In the genomic region with DNA sequence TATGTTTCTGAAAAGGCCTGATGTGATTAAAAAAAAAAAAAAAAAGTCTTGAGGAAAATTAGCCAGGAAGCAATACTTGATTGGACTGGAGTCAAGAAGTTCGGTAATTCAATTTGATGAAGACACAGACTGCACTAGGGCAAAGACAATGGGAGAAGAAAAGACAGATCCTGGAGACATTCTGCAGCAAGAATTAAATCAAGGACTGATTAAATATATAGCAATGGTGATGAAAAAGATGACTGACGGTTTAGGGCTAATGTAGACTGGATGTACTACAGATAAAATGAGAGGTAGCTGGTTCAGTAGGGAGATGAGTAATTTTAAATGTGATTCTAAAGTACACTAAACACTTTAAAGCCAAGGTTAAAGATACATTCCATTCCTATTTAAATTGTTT, we compare ENCODE assay signal across 17 cellular contexts. TPM values are rescaled to one million over a fixed set of nuclear protein-coding genes. Genes with fewer than 3 reads are reported as not detected.
DNase-seq lines count a peak whose midpoint lies in the region; ATAC-seq and TF ChIP-seq lines count a peak whose summit lies in the region.
"Had no signal": no experiment of that assay in that cellular context is flagged by ENCODE, and none has a peak within 500 bp of the region (broad histone marks: within the 10 kb centered on the region; RNA-seq: fewer than 3 reads in every experiment).

No MANE protein-coding gene starts in this region.

- no peak overlapping the region for H3K4me2 ChIP-seq in PC-3 (ENCODE audit: low read length)
- H3K4me2 ChIP-seq: PC-9 had no signal

- no peak overlapping the region for H3K27ac ChIP-seq in PC-3 (ENCODE audit: low read length)
- H3K27ac ChIP-seq: PC-9 had no signal

- H4K20me1 ChIP-seq in PC-3 (ENCODE audit: low read length): no peaks in the 10 kb centered on the region

- H3K79me2 ChIP-seq in PC-3 (ENCODE audit: low read length): no peaks in the 10 kb centered on the region

- peaks cover 3% of the 10 kb centered on the region for H3K36me3 Mint-ChIP-seq in activated naive CD4-positive, alpha-beta T cell treated with anti-CD3 and anti-CD28 coated beads, Interleukin-2, amount 50 U/mL, for 24 hours
- peaks cover 42% of the 10 kb centered on the region for H3K36me3 Mint-ChIP-seq in activated naive CD4-positive, alpha-beta T cell treated with anti-CD3 and anti-CD28 coated beads, Interleukin-2, amount 10 ng/mL, durations not matched to agents 7 days and 5 days
- peaks cover 9% of the 10 kb centered on the region for H3K36me3 Mint-ChIP-seq in activated naive CD8-positive, alpha-beta T cell treated with anti-CD3 and anti-CD28 coated beads for 36 hours
- H3K36me3 Mint-ChIP-seq in stimulated activated effector memory CD8-positive, alpha-beta T cell treated with anti-CD3 and anti-CD28 coated beads, Interleukin-12 subunit alpha, Interleukin-12 subunit beta, amount 100 ng/mL, for 72 hours: peaks cover 100% of the 10 kb centered on the region

- TSS peak; percentile 16 for BruUV-seq in PC-3 (replicated peaks; lab: Mats Ljungman, UMichigan)

- CTCF ChIA-PET in activated naive CD4-positive, alpha-beta T cell treated with anti-CD3 and anti-CD28 coated beads, Interleukin-2, amount 10 ng/mL, durations not matched to agents 7 days and 5 days (lab: Charles Lee): no interaction called here
- CTCF ChIA-PET in PC-3 (lab: Charles Lee): no interaction called here

- peaks cover 6% of the 10 kb centered on the region for H3K4me1 Mint-ChIP-seq in activated naive CD4-positive, alpha-beta T cell treated with anti-CD3 and anti-CD28 coated beads, Interleukin-2, amount 50 U/mL, for 24 hours
- H3K4me1 Mint-ChIP-seq in activated naive CD4-positive, alpha-beta T cell treated with anti-CD3 and anti-CD28 coated beads, Interleukin-2, amount 10 ng/mL, durations not matched to agents 7 days and 5 days: no peaks in the 10 kb centered on the region
- peaks cover 11% of the 10 kb centered on the region for H3K4me1 Mint-ChIP-seq in activated naive CD8-positive, alpha-beta T cell treated with anti-CD3 and anti-CD28 coated beads for 36 hours
- no peaks in the 10 kb centered on the region for H3K4me1 Mint-ChIP-seq in stimulated activated effector memory CD8-positive, alpha-beta T cell treated with anti-CD3 and anti-CD28 coated beads, Interleukin-12 subunit alpha, Interleukin-12 subunit beta, amount 100 ng/mL, for 72 hours

- H3K4me1 ChIP-seq in PC-3 (ENCODE audit: insufficient read depth, low read length): no peaks in the 10 kb centered on the region
- H3K4me1 ChIP-seq: BE2C had no signal

- H3F3A ChIP-seq in PC-3 (ENCODE audit: low read length, unreplicated experiment): no peaks in the 10 kb centered on the region

- no peak for TF ChIP-seq CTCF in PC-3 (conservative IDR thresholded peaks at IDR 0.05; ENCODE audit: low read depth, low read length)

- no peak overlapping the region for H3K4me3 ChIP-seq in PC-3 (ENCODE audit: low read length)
- H3K4me3 ChIP-seq: PC-9 had no signal

- no peaks in the 10 kb centered on the region for H3K9me2 ChIP-seq in PC-3 (replicated peaks; ENCODE audit: low read length)

- intact Hi-C loops in PC-3 (cut with micrococcal nuclease): no loop called here

- ATAC-seq in PC-3: no peak
- ATAC-seq in stimulated activated effector memory CD8-positive, alpha-beta T cell treated with anti-CD3 and anti-CD28 coated beads, Interleukin-12 subunit alpha, Interleukin-12 subunit beta, amount 100 ng/mL, for 72 hours: no peak

- no peak overlapping the region for H3K9ac ChIP-seq in PC-3 (ENCODE audit: low read length)

- DNase-seq in activated naive CD4-positive, alpha-beta T cell treated with anti-CD3 and anti-CD28 coated beads, Interleukin-2, amount 10 ng/mL, durations not matched to agents 7 days and 5 days: no peak
- DNase-seq in PC-3 (no peak), islet precursor cell (no peak), OCI-M1 (lab: John Stamatoyannopoulos, UW) (no peak)
- no peak for DNase-seq in activated naive CD8-positive, alpha-beta T cell treated with anti-CD3 and anti-CD28 coated beads for 36 hours
- DNase-seq in stimulated activated effector memory CD8-positive, alpha-beta T cell treated with anti-CD3 and anti-CD28 coated beads, Interleukin-12 subunit alpha, Interleukin-12 subunit beta, amount 100 ng/mL, for 72 hours (ENCODE audit: low spot score in 2 of 2): no peak
- DNase-seq: BE2C; CD8-positive, alpha-beta memory T cell; KBM-7; NCI-H1092 treated with DMSO at 0.1 percent for 48 hours; NCI-H1694; NCI-H2107; NCI-H345; NCI-H69; NK-92 treated with Interleukin-12 subunit alpha and Interleukin-12 subunit beta, amount 100 ng/mL, for 24 hours; PC-9 had no signal

- H3K9me3 Mint-ChIP-seq in activated naive CD4-positive, alpha-beta T cell treated with anti-CD3 and anti-CD28 coated beads, Interleukin-2, amount 50 U/mL, for 24 hours: no peaks in the 10 kb centered on the region
- H3K9me3 Mint-ChIP-seq in activated naive CD4-positive, alpha-beta T cell treated with anti-CD3 and anti-CD28 coated beads, Interleukin-2, amount 10 ng/mL, durations not matched to agents 7 days and 5 days: no peaks in the 10 kb centered on the region
- H3K9me3 Mint-ChIP-seq in activated naive CD8-positive, alpha-beta T cell treated with anti-CD3 and anti-CD28 coated beads for 36 hours: no peaks in the 10 kb centered on the region
- H3K9me3 Mint-ChIP-seq in stimulated activated effector memory CD8-positive, alpha-beta T cell treated with anti-CD3 and anti-CD28 coated beads, Interleukin-12 subunit alpha, Interleukin-12 subunit beta, amount 100 ng/mL, for 72 hours: no peaks in the 10 kb centered on the region
- H3K9me3 Mint-ChIP-seq: CD8-positive, alpha-beta memory T cell had no signal

- H3K9me3 ChIP-seq in PC-3 (ENCODE audit: low read length): no peaks in the 10 kb centered on the region
- H3K9me3 ChIP-seq: BE2C had no signal

- H3K27me3 ChIP-seq in PC-3 (ENCODE audit: low read length): no peaks in the 10 kb centered on the region
- H3K27me3 ChIP-seq: BE2C had no signal

- no peak overlapping the region for H3K4me3 Mint-ChIP-seq in activated naive CD4-positive, alpha-beta T cell treated with anti-CD3 and anti-CD28 coated beads, Interleukin-2, amount 50 U/mL, for 24 hours
- H3K4me3 Mint-ChIP-seq in activated naive CD4-positive, alpha-beta T cell treated with anti-CD3 and anti-CD28 coated beads, Interleukin-2, amount 10 ng/mL, durations not matched to agents 7 days and 5 days: no peak overlapping the region
- no peak overlapping the region for H3K4me3 Mint-ChIP-seq in activated naive CD8-positive, alpha-beta T cell treated with anti-CD3 and anti-CD28 coated beads for 36 hours
- H3K4me3 Mint-ChIP-seq in stimulated activated effector memory CD8-positive, alpha-beta T cell treated with anti-CD3 and anti-CD28 coated beads, Interleukin-12 subunit alpha, Interleukin-12 subunit beta, amount 100 ng/mL, for 72 hours: no peak overlapping the region

- H3K27ac Mint-ChIP-seq in activated naive CD4-positive, alpha-beta T cell treated with anti-CD3 and anti-CD28 coated beads, Interleukin-2, amount 50 U/mL, for 24 hours: peak overlapping the region; percentile 2
- no peak overlapping the region for H3K27ac Mint-ChIP-seq in activated naive CD4-positive, alpha-beta T cell treated with anti-CD3 and anti-CD28 coated beads, Interleukin-2, amount 10 ng/mL, durations not matched to agents 7 days and 5 days
- H3K27ac Mint-ChIP-seq in activated naive CD8-positive, alpha-beta T cell treated with anti-CD3 and anti-CD28 coated beads for 36 hours: peak overlapping the region; percentile 1
- H3K27ac Mint-ChIP-seq in stimulated activated effector memory CD8-positive, alpha-beta T cell treated with anti-CD3 and anti-CD28 coated beads, Interleukin-12 subunit alpha, Interleukin-12 subunit beta, amount 100 ng/mL, for 72 hours: peak overlapping the region; percentile 0

- H3K27me3 Mint-ChIP-seq in activated naive CD4-positive, alpha-beta T cell treated with anti-CD3 and anti-CD28 coated beads, Interleukin-2, amount 50 U/mL, for 24 hours: no peaks in the 10 kb centered on the region
- no peaks in the 10 kb centered on the region for H3K27me3 Mint-ChIP-seq in activated naive CD4-positive, alpha-beta T cell treated with anti-CD3 and anti-CD28 coated beads, Interleukin-2, amount 10 ng/mL, durations not matched to agents 7 days and 5 days
- H3K27me3 Mint-ChIP-seq in activated naive CD8-positive, alpha-beta T cell treated with anti-CD3 and anti-CD28 coated beads for 36 hours: no peaks in the 10 kb centered on the region
- H3K27me3 Mint-ChIP-seq: CD8-positive, alpha-beta memory T cell had no signal

- POLR2A ChIA-PET in PC-3 (lab: Charles Lee; ENCODE audit: unreplicated experiment): no interaction called here

- peaks cover 73% of the 10 kb centered on the region for H3K36me3 ChIP-seq in PC-3 (ENCODE audit: low read depth, low read length)

- H2AFZ ChIP-seq in PC-3 (ENCODE audit: low read length): no peak overlapping the region
- H2AFZ ChIP-seq: PC-9 had no signal

RNA-seq across cellular contexts. Expression of gene MRPL47, which starts 13.8 kb away (rescaled TPM):
- 68.0 and 77.0 TPM in 2 replicates for total RNA-seq in PC-3 (2014; rRNA removed)
- 10 to 100 TPM; 69.4 to 70.4 TPM for total RNA-seq in activated naive CD8-positive, alpha-beta T cell treated with anti-CD3 and anti-CD28 coated beads for 36 hours

RNA-seq across cellular contexts. Expression of gene NDUFB5, which starts 13.9 kb away (rescaled TPM):
- 125 and 126 TPM in 2 replicates for total RNA-seq in PC-3 (2014; rRNA removed)
- total RNA-seq in activated naive CD8-positive, alpha-beta T cell treated with anti-CD3 and anti-CD28 coated beads for 36 hours: 100 to 1,000 TPM; 106 to 111 TPM

RNA-seq across cellular contexts. Expression of gene ACTL6A, which starts 27.9 kb away (rescaled TPM):
- total RNA-seq in PC-3 (2014; rRNA removed): 102 and 105 TPM in 2 replicates
- total RNA-seq in activated naive CD8-positive, alpha-beta T cell treated with anti-CD3 and anti-CD28 coated beads for 36 hours: 10 to 100 TPM; 94.2 to 95.7 TPM
